8 cellular contexts compared by ENCODE assay signal in the genomic region with DNA sequence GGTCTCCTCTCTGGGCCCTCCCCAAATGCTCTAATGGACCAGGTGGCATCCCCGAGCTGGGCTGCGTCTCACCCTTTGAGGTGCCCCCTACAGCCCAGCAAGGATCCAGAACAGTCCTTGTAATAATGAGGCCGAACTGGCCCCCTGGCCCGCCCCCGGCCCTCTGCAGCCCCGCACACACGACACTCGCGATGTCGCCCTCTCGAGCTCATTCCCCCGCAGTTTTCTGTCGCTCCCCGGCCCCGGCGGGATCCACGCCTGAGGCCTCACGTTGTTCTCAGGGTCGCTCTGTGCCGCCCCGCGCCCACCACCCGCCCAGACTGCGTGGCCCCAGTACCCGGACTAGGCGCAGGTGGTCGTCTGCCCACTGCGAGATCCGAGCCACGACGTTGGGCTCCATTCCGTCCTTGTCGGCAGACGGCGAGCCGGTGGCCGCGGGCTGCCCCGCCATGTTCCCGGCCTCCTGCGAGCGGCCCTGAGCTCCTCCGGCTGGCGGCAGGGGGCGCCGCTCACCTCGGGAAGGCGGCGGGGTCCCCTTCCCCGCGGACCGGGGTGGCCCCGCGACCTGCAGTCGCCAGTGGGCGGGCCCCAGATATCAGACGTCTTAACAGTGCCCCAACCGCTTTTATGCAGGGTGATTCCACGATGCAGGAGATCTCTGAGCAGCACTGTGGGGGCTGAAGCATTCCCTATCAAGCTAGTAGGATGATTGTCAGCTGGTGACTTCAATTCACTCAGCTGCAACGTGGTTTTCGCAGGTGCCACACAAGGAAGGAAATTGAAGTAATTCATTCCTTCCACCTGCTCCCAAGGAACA. TPM values are rescaled to one million over a fixed set of nuclear protein-coding genes. Genes with fewer than 3 reads are reported as not detected.
A peak's percentile ranks its signal among the peaks of the same experiment; 100 is the strongest.
DNase-seq lines count a peak whose midpoint lies in the region; ATAC-seq and TF ChIP-seq lines count a peak whose summit lies in the region.

A gene with protein sequence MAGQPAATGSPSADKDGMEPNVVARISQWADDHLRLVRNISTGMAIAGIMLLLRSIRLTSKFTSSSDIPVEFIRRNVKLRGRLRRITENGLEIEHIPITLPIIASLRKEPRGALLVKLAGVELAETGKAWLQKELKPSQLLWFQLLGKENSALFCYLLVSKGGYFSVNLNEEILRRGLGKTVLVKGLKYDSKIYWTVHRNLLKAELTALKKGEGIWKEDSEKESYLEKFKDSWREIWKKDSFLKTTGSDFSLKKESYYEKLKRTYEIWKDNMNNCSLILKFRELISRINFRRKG (minus strand): TSS at position 477 of the 817 bp plus-strand sequence. CDS start 26 bp downstream, at position 451.

- peaks cover 10% of the 10 kb centered on the region for H3K36me3 Mint-ChIP-seq in neural crest cell (ENCODE audit: low read depth)

- H3K27me3 Mint-ChIP-seq in neural crest cell (ENCODE audit: low read depth), result no peaks in the 10 kb centered on the region

- H2BK15ac ChIP-seq in IMR-90 (ENCODE audit: low read depth, low read length), result no peak within 1 kb of the TSS; the same call in 2 of the 3 replicates

- no peak for TF ChIP-seq EP300 in stomach (IDR thresholded peaks at IDR 0.05)

- peak; percentile 77 for TF ChIP-seq CTCF in IMR-90 (conservative IDR thresholded peaks at IDR 0.05; ENCODE audit: low read depth, low read length)
- TF ChIP-seq CTCF in Peyer's patch (IDR thresholded peaks at IDR 0.05), result peak; percentile 38 to 90 (median 84)
- TF ChIP-seq CTCF in neural crest cell (conservative IDR thresholded peaks at IDR 0.05), result peak; percentile 89
- TF ChIP-seq CTCF in stomach (IDR thresholded peaks at IDR 0.05), result peak in 5 of 7 experiments; percentile 53 to 92 (median 84)

- no peaks in the 10 kb centered on the region for H3K9me3 ChIP-seq in IMR-90 (ENCODE audit: control insufficient read depth, insufficient read depth, low read length)
- H3K9me3 ChIP-seq in Peyer's patch, result no peaks in the 10 kb centered on the region
- H3K9me3 ChIP-seq in stomach, result no peaks in the 10 kb centered on the region

- peak within 1 kb of the TSS; percentile 69 for H3K4me3 ChIP-seq in IMR-90 (ENCODE audit: insufficient read depth, low read depth, low read length)
- H3K4me3 ChIP-seq in Peyer's patch, result peak within 1 kb of the TSS; percentile 60 to 94 (median 82)
- peak within 1 kb of the TSS; percentile 74 to 91 (median 86) for H3K4me3 ChIP-seq in stomach

- H3K36me3 ChIP-seq in IMR-90 (ENCODE audit: control insufficient read depth, insufficient read depth, low read length) (no peaks in the 10 kb centered on the region), Peyer's patch (no peaks in the 10 kb centered on the region), stomach (peaks cover 0 to 5% (median 0%) of the 10 kb centered on the region in 4 donors)

- CTCF ChIA-PET in IMR-90 (lab: Yijun Ruan, JAX), result interaction anchor here (0.6 to 2.1 kb wide), 23 partner anchors 8 to 138 kb away, joined by 3 to 12 read pairs (median 4); partner anchors contain the start of genes GMPS, PLCH1 and SLC33A1

- in situ Hi-C loops in IMR-90 (cut with MboI; ENCODE audit: low sequenced_read_pairs), result no loop called here

- H3K23ac ChIP-seq in IMR-90 (ENCODE audit: low read depth, low read length), result peak within 1 kb of the TSS; percentile 76

- intact Hi-C loops in IMR-90 (cut with micrococcal nuclease), result loop anchor here (5.0 kb wide), 1 partner anchor 341 kb away; no protein-coding TSS in a partner anchor
- intact Hi-C loops in stomach (cut with DNase I; ENCODE audit: low total_unique reads), result no loop called here

- H3K14ac ChIP-seq in IMR-90 (replicated peaks; ENCODE audit: low read depth, low read length), result peak within 1 kb of the TSS; percentile 94

- 2% methylated on average over 49 of the region's 61 CpGs; no CpG with 5 or more reads in 1 of the 2 experiments for WGBS in IMR-90 (ENCODE audit: extremely low coverage in 2 of 2, insufficient read length in 1 of 2), 2 experiments
- 0 to 2% (median 1%) methylated on average over 10 to 61 of the region's 61 CpGs for whole genome bisulfite sequencing in stomach, 5 donors

- no peak within 1 kb of the TSS for H3K56ac ChIP-seq in IMR-90 (ENCODE audit: extremely low read depth, insufficient read depth, low read length)

- H3K18ac ChIP-seq in IMR-90 (ENCODE audit: low read depth, low read length), result peak within 1 kb of the TSS; percentile 73; the same call in 1 of the 2 replicates

- peak within 1 kb of the TSS; percentile 80 for H4K5ac ChIP-seq in IMR-90 (ENCODE audit: low read depth, low read length)

- H3K4me1 ChIP-seq in IMR-90 (ENCODE audit: control insufficient read depth, insufficient read depth, low read length) (no peaks in the 10 kb centered on the region), Peyer's patch (no peaks in the 10 kb centered on the region), stomach (peaks cover 0 to 14% (median 11%) of the 10 kb centered on the region in 4 donors)

- no peak within 1 kb of the TSS for H2BK20ac ChIP-seq in IMR-90 (ENCODE audit: low read depth, low read length)

- TF ChIP-seq RAD21 in IMR-90 (IDR thresholded peaks at IDR 0.05; ENCODE audit: low read length), result peak; percentile 65

- H3K4me1 Mint-ChIP-seq in neural crest cell, result peaks cover 14% of the 10 kb centered on the region

- BruUV-seq in IMR-90 (replicated peaks; lab: Mats Ljungman, UMichigan), result no TSS peak

- peak; percentile 64 for DNase-seq in DMS79 treated with DMSO at 0.1 percent for 48 hours (lab: John Stamatoyannopoulos, UW)
- peak; percentile 37 for DNase-seq in IMR-90
- peak; percentile 71 to 88 (median 87) for DNase-seq in Peyer's patch
- peak; percentile 41 to 68 for DNase-seq in activated T-helper 1 cell treated with anti-CD3 and anti-CD28 coated beads, Interleukin-2, amount 50 U/mL, for 16 hours (ENCODE audit: low read depth in 1 of 2, low spot score in 1 of 2)
- peak; percentile 16 for DNase-seq in fibroblast of the conjunctiva (ENCODE audit: low read depth)
- peak; percentile 66 for DNase-seq in neural crest cell (ENCODE audit: low read depth, low spot score)
- DNase-seq in stomach, result peak; percentile 79

- peak within 1 kb of the TSS; percentile 79 for H3K27ac ChIP-seq in IMR-90 (ENCODE audit: insufficient read depth, low read length)
- peak within 1 kb of the TSS; percentile 44 to 76 (median 73) for H3K27ac ChIP-seq in Peyer's patch
- H3K27ac ChIP-seq in stomach, result peak within 1 kb of the TSS; percentile 67 to 95 (median 85)

- TF ChIP-seq POLR2A in IMR-90 (IDR thresholded peaks at IDR 0.05; ENCODE audit: low read depth, low read length) (peak; percentile 33; the same call in 1 of the 2 replicates), Peyer's patch (IDR thresholded peaks at IDR 0.05) (no peak), stomach (IDR thresholded peaks at IDR 0.05) (no peak)

- H3K4ac ChIP-seq in IMR-90 (ENCODE audit: low read depth, low read length), result peak within 1 kb of the TSS; percentile 88

- H2AK5ac ChIP-seq in IMR-90 (ENCODE audit: low read depth, low read length), result no peak within 1 kb of the TSS

- peak within 1 kb of the TSS; percentile 67 for H2AK9ac ChIP-seq in IMR-90 (replicated peaks; ENCODE audit: low read depth, low read length, poor library complexity)

- no peaks in the 10 kb centered on the region for H3K27me3 ChIP-seq in IMR-90 (ENCODE audit: control insufficient read depth, insufficient read depth, low read length)
- H3K27me3 ChIP-seq in Peyer's patch, result no peaks in the 10 kb centered on the region
- H3K27me3 ChIP-seq in stomach, result no peaks in the 10 kb centered on the region

- peak within 1 kb of the TSS; percentile 88 for H3K4me2 ChIP-seq in IMR-90 (ENCODE audit: low read depth, low read length)

- no peaks in the 10 kb centered on the region for H4K20me1 ChIP-seq in IMR-90 (ENCODE audit: insufficient read depth, low read length)

- H3K9me3 Mint-ChIP-seq in neural crest cell, result no peaks in the 10 kb centered on the region

- H2AFZ ChIP-seq in IMR-90 (replicated peaks; ENCODE audit: low read length, poor library complexity), result peak within 1 kb of the TSS; percentile 99

- peak within 1 kb of the TSS; percentile 95 for H3K27ac Mint-ChIP-seq in neural crest cell (ENCODE audit: unreplicated experiment)

- ATAC-seq in GM21529 (IDR thresholded peaks at IDR 0.05; ENCODE audit: unreplicated experiment) (peak; percentile 97), IMR-90 (ENCODE audit: low read depth) (peak; percentile 99)

- peak within 1 kb of the TSS; percentile 95 for H3K9ac ChIP-seq in IMR-90 (ENCODE audit: low read depth, low read length)

- peak within 1 kb of the TSS; percentile 87 for H2BK120ac ChIP-seq in IMR-90 (ENCODE audit: low read depth, low read length)

- H3K9me1 ChIP-seq in IMR-90 (ENCODE audit: insufficient read depth, low read length), result no peaks in the 10 kb centered on the region

- POLR2A ChIA-PET in IMR-90 (lab: Charles Lee; ENCODE audit: unreplicated experiment), result interaction anchor here (1.2 kb wide), 1 partner anchor 64 kb away, joined by 3 read pairs; the partner anchor contains the start of gene GMPS

- peak within 1 kb of the TSS; percentile 93 for H4K91ac ChIP-seq in IMR-90 (ENCODE audit: insufficient read depth, low read depth, low read length)

- H2BK5ac ChIP-seq in IMR-90 (ENCODE audit: low read depth, low read length, poor library complexity, severe bottlenecking), result peak within 1 kb of the TSS; percentile 70

- dilution Hi-C loops in IMR-90 (cut with HindIII; ENCODE audit: low sequenced_read_pairs, unreplicated experiment), result no loop called here

- H4K8ac ChIP-seq in IMR-90 (ENCODE audit: low read depth in 2 of 2, low read length in 2 of 2), result peak within 1 kb of the TSS; percentile 89 to 91

- H3K79me1 ChIP-seq in IMR-90 (ENCODE audit: low read depth in 1 of 2, low read length in 2 of 2), result no peaks in the 10 kb centered on the region

- H3K4me3 Mint-ChIP-seq in neural crest cell, result peak within 1 kb of the TSS; percentile 90

TF ChIP-seq in IMR-90, 13 proteins besides CTCF, POLR2A, EP300 and RAD21 (continues in another document):
- TF ChIP-seq RFX5 (IDR thresholded peaks at IDR 0.05; ENCODE audit: low read depth, low read length) (no peak), NFE2L2 (IDR thresholded peaks at IDR 0.05; ENCODE audit: low read depth, low read length) (no peak), SMC3 (IDR thresholded peaks at IDR 0.05; ENCODE audit: low read depth, low read length) (peak; percentile 40), MXI1 (IDR thresholded peaks at IDR 0.05; ENCODE audit: borderline replicate concordance, low read depth, low read length) (no peak)

RNA-seq across cellular contexts. Expression of the gene that starts here (rescaled TPM):
- total RNA-seq in IMR-90 (2012; rRNA removed), result 0.72 and 1.1 TPM in 2 replicates
- 0.90 and 1.2 TPM in 2 replicates for polyA plus RNA-seq in IMR-90 (2012; rRNA removed)
- polyA plus RNA-seq in IMR-90 (2012; cell fraction: cytosol; rRNA removed), result 0.55 and 1.2 TPM in 2 replicates
- 0.22 and 0.94 TPM in 2 replicates for polyA plus RNA-seq in IMR-90 (2012; cell fraction: nucleus; rRNA removed; ENCODE audit: low replicate concordance)
- 1 to 10 TPM in 3 of 4 donors, not detected in 1; 1.9 to 5.8 (median 3.9) TPM for total RNA-seq in Peyer's patch
- total RNA-seq in neural crest cell, result 4.2 and 4.4 TPM in 2 replicates
- total RNA-seq in stomach, result 1 to 10 TPM in 2 of 5 donors, under 1 TPM in 2, not detected in 1; 0.72 to 5.5 (median 1.8) TPM
- polyA plus RNA-seq in stomach, result 1 to 10 TPM; 1.4 to 2.5 (median 1.5) TPM

Comparison
In these comparisons a context has a peak if more than half of its experiments do, and no peak if none do; other contexts are left out.
1. Peak in every context shown above with its lines: DNase-seq, ATAC-seq, H3K4me3 ChIP-seq and H3K27ac ChIP-seq.
2. DNase-seq: peak in every context shown above with its lines; median percentile 87 in Peyer's patch; 79 in stomach; 66 in neural crest cell; 64 in DMS79 treated with DMSO at 0.1 percent for 48 hours; 54 in activated T-helper 1 cell treated with anti-CD3 and anti-CD28 coated beads, Interleukin-2, amount 50 U/mL, for 16 hours; 37 in IMR-90; 16 in fibroblast of the conjunctiva.